Comparison of ENCODE assay signal across 24 cellular contexts in the genomic region with DNA sequence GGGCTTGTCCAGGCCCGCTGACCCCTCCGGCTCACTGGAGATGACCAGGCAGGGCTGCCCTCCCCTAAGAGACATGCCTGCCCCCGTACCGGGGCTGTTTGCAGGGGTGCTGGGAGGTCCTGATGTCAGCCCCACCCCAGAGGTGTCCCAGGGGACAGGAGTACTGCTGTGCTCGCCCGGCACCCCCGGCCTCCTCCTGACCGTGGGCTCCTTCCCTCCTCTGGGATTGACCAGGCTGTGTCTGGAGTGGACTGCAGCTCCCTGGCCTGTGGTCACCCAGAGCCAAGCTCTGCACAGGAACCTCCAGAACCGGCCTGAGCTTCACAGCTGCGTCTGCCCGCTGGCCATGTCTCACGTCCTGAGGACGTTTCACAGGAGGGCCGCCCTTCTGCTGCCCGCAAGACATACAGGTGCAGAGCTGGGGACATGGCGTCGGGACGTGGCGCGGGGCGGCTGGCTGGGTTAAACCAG. TPM values are rescaled to one million over a fixed set of nuclear protein-coding genes. Genes with fewer than 3 reads are reported as not detected.
DNase-seq lines count a peak whose midpoint lies in the region; ATAC-seq, FAIRE-seq and TF ChIP-seq lines count a peak whose summit lies in the region.
"Had no signal": no experiment of that assay in that cellular context is flagged by ENCODE, and none has a peak within 500 bp of the region (broad histone marks: within the 10 kb centered on the region; RNA-seq: fewer than 3 reads in every experiment).

No MANE protein-coding gene starts in this region.

- peaks cover 32% of the 10 kb centered on the region for H3K4me1 Mint-ChIP-seq in osteocyte (ENCODE audit: unreplicated experiment)

- H3K9ac ChIP-seq in kidney (ENCODE audit: low read length in 2 of 2), result no peak overlapping the region

- DNase-seq in right cardiac atrium (peak; percentile 11 to 41 (median 35)), heart right ventricle (no peak), kidney (peak; percentile 59), osteocyte (ENCODE audit: extremely low spot score, unreplicated experiment) (no peak)
- DNase-seq: AML-193; C1 segment of cervical spinal cord; Caco-2; CD8-positive, alpha-beta T cell; EL; GDM1; HCEC 1CT; KG1; MM.1S; NCI-H2029 treated with DMSO at 0.1 percent for 48 hours; NCI-H446 treated with DMSO at 0.1 percent for 48 hours; NCI-H526 treated with DMSO at 0.1 percent for 48 hours; PC-9; SHP77 had no signal

- FAIRE-seq in kidney (lab: Jason Lieb, UNC), result no peak
- FAIRE-seq: A549, GM12878, H1 had no signal

- H3K27ac Mint-ChIP-seq in osteocyte (ENCODE audit: unreplicated experiment), result peak overlapping the region; percentile 76
- H3K27ac Mint-ChIP-seq: CD8-positive, alpha-beta T cell had no signal

- H3K27ac ChIP-seq in right cardiac atrium (ENCODE audit: low read length), result no peak overlapping the region
- no peak overlapping the region for H3K27ac ChIP-seq in heart right ventricle
- no peak overlapping the region for H3K27ac ChIP-seq in kidney (ENCODE audit: low read depth in 2 of 2, low read length in 2 of 2)
- H3K27ac ChIP-seq: A549, PC-9 had no signal

- peaks cover 12% of the 10 kb centered on the region for H3K36me3 Mint-ChIP-seq in osteocyte (ENCODE audit: unreplicated experiment)

- H3K4me3 ChIP-seq in right cardiac atrium (ENCODE audit: low read length), result no peak overlapping the region
- no peak overlapping the region for H3K4me3 ChIP-seq in heart right ventricle
- H3K4me3 ChIP-seq in kidney (ENCODE audit: low read length in 2 of 2), result no peak overlapping the region
- H3K4me3 ChIP-seq: A549, GM12878, PC-9 had no signal

- H3K36me3 ChIP-seq in heart right ventricle (peaks cover 0 to 9% (median 0%) of the 10 kb centered on the region in 9 donors), kidney (ENCODE audit: control insufficient read depth in 1 of 2, insufficient read depth in 2 of 2, low read length in 2 of 2) (no peaks in the 10 kb centered on the region)

- 91% methylated on average over 21 of the region's 21 CpGs for WGBS in right cardiac atrium
- WGBS in heart right ventricle, 2 donors, result 93% methylated on average over 21 of the region's 21 CpGs

- no peaks in the 10 kb centered on the region for H3K9me3 Mint-ChIP-seq in osteocyte (ENCODE audit: unreplicated experiment)
- H3K9me3 Mint-ChIP-seq: CD8-positive, alpha-beta T cell had no signal

- H3K9me3 ChIP-seq in right cardiac atrium (ENCODE audit: control insufficient read depth, low read length), result no peaks in the 10 kb centered on the region
- H3K9me3 ChIP-seq in heart right ventricle, result no peaks in the 10 kb centered on the region
- no peaks in the 10 kb centered on the region for H3K9me3 ChIP-seq in kidney (ENCODE audit: control insufficient read depth in 1 of 2, low read length in 2 of 2)
- H3K9me3 ChIP-seq: A549, Caco-2 had no signal

- TF ChIP-seq CTCF in heart right ventricle (IDR thresholded peaks at IDR 0.05) (no peak), kidney (IDR thresholded peaks at IDR 0.05; ENCODE audit: borderline replicate concordance, extremely low read depth, insufficient read depth) (no peak), osteocyte (IDR thresholded peaks at IDR 0.05) (no peak)

- intact Hi-C loops in right cardiac atrium (cut with DNase I) (no loop called here), heart right ventricle (cut with DNase I) (no loop called here), kidney (cut with DNase I) (no loop called here)

- H3K27me3 ChIP-seq in right cardiac atrium (ENCODE audit: control insufficient read depth, insufficient read depth), result no peaks in the 10 kb centered on the region
- H3K27me3 ChIP-seq in heart right ventricle, result no peaks in the 10 kb centered on the region

- H3K4me1 ChIP-seq in right cardiac atrium (ENCODE audit: control insufficient read depth, insufficient read depth, low read length) (no peaks in the 10 kb centered on the region), heart right ventricle (peaks cover 4 to 21% (median 12%) of the 10 kb centered on the region in 9 donors), kidney (ENCODE audit: control insufficient read depth in 1 of 2, insufficient read depth in 1 of 2, low read depth in 1 of 2, low read length in 2 of 2) (peaks cover 0 to 4% of the 10 kb centered on the region in 2 donors)
- H3K4me1 ChIP-seq: A549, Caco-2 had no signal

- ATAC-seq in right cardiac atrium (no peak), heart right ventricle (no peak), GM21390 (IDR thresholded peaks at IDR 0.05; ENCODE audit: unreplicated experiment) (no peak), GM19324 (IDR thresholded peaks at IDR 0.05; ENCODE audit: low FRiP score, unreplicated experiment) (no peak), GM21526 (IDR thresholded peaks at IDR 0.05; ENCODE audit: low FRiP score, unreplicated experiment) (no peak)
- ATAC-seq: A549; CD8-positive, alpha-beta T cell; GM12878 had no signal

- H3K4me3 Mint-ChIP-seq in osteocyte (ENCODE audit: unreplicated experiment), result no peak overlapping the region
- H3K4me3 Mint-ChIP-seq: CD8-positive, alpha-beta T cell had no signal

- no peaks in the 10 kb centered on the region for H3K27me3 Mint-ChIP-seq in osteocyte (ENCODE audit: unreplicated experiment)

RNA-seq across cellular contexts. Expression of a gene that starts 53.2 kb away (rescaled TPM):
- total RNA-seq in right cardiac atrium (10 to 100 TPM; 10.6 to 13.3 (median 11.2) TPM), heart right ventricle (10 to 100 TPM in 2 of 10 donors, 1 to 10 TPM in 8; 5.7 to 14.2 (median 7.6) TPM), kidney (28.6 TPM), osteocyte (24.6 and 27.4 TPM in 2 replicates)
- polyA plus RNA-seq in right cardiac atrium (7.8 TPM), heart right ventricle (10 to 100 TPM in 1 of 2 donors, 1 to 10 TPM in 1; 5.1 to 15.4 TPM), kidney (ENCODE audit: insufficient read depth, low read depth, low replicate concordance) (15.4 TPM)

Comparison
In these comparisons a context has a peak if more than half of its experiments do, and no peak if none do; other contexts are left out.
1. DNase-seq: peak in right cardiac atrium (3 of 3) and kidney (single experiment); none in heart right ventricle (0 of 2) and osteocyte (single experiment).